In genomic region chr17:50057521-50057991, GRCh38 we compare ENCODE assay signal across 9 cellular contexts. TPM values are rescaled to one million over a fixed set of nuclear protein-coding genes. Genes with fewer than 3 reads are reported as not detected.
A peak's percentile ranks its signal among the peaks of the same experiment; 100 is the strongest.
DNase-seq lines count a peak whose midpoint lies in the region; ATAC-seq, FAIRE-seq and TF ChIP-seq lines count a peak whose summit lies in the region.
"Had no signal": no experiment of that assay in that cellular context is flagged by ENCODE, and none has a peak within 500 bp of the region (broad histone marks: within the 10 kb centered on the region; RNA-seq: fewer than 3 reads in every experiment).

No MANE protein-coding gene starts in this region.

- H3K27ac Mint-ChIP-seq in activated CD8-positive, alpha-beta memory T cell treated with anti-CD3 and anti-CD28 coated beads, Interleukin-2, amount 10 ng/mL, durations not matched to agents 7 days and 5 days, result no peak overlapping the region
- no peak overlapping the region for H3K27ac Mint-ChIP-seq in memory B cell

- no peaks in the 10 kb centered on the region for H3K27me3 ChIP-seq in GM12878 (replicated peaks in 1 of 2; ENCODE audit: control insufficient read depth in 2 of 2, insufficient read depth in 2 of 2, low read length in 1 of 2)
- H3K27me3 ChIP-seq in tibial artery, result no peaks in the 10 kb centered on the region
- peaks cover 24% of the 10 kb centered on the region for H3K27me3 ChIP-seq in A673 (replicated peaks; ENCODE audit: insufficient read depth, low read depth, low read length, poor library complexity)

- H3K79me2 ChIP-seq in GM12878 (ENCODE audit: control insufficient read depth, insufficient read depth, low read length), result no peaks in the 10 kb centered on the region

- H3K36me3 ChIP-seq in GM12878 (ENCODE audit: control insufficient read depth in 2 of 2, insufficient read depth in 2 of 2, low read length in 1 of 2) (no peaks in the 10 kb centered on the region), tibial artery (no peaks in the 10 kb centered on the region), A673 (ENCODE audit: insufficient read depth, low read length, poor library complexity, severe bottlenecking) (no peaks in the 10 kb centered on the region)

- FAIRE-seq in GM12878 (lab: Jason Lieb, UNC), result no peak
- FAIRE-seq: K562 had no signal

- peak overlapping the region; percentile 84 for H3K4me3 Mint-ChIP-seq in activated CD8-positive, alpha-beta memory T cell treated with anti-CD3 and anti-CD28 coated beads, Interleukin-2, amount 10 ng/mL, durations not matched to agents 7 days and 5 days
- H3K4me3 Mint-ChIP-seq in memory B cell, result peak overlapping the region; percentile 95

- TF ChIP-seq CTCF in GM12878 (IDR thresholded peaks at IDR 0.05 in 2 of 3, conservative IDR thresholded peaks at IDR 0.05 in 1 of 3; ENCODE audit: control insufficient read depth in 2 of 3, extremely low read depth in 1 of 3, insufficient read depth in 1 of 3, low read depth in 3 of 3, low read length in 3 of 3) (no peak), tibial artery (IDR thresholded peaks at IDR 0.05) (no peak), A673 (conservative IDR thresholded peaks at IDR 0.05; ENCODE audit: low read depth, low read length) (no peak)

- no peak for TF ChIP-seq EP300 in GM12878 (IDR thresholded peaks at IDR 0.05; ENCODE audit: borderline replicate concordance in 1 of 2, control insufficient read depth in 1 of 2, low read depth in 2 of 2, low read length in 2 of 2)

- H2AFZ ChIP-seq in GM12878 (ENCODE audit: control insufficient read depth, low read depth, low read length), result no peak overlapping the region

- H4K20me1 ChIP-seq in GM12878 (ENCODE audit: control insufficient read depth, insufficient read depth), result no peaks in the 10 kb centered on the region

- POLR2A ChIA-PET in GM12878 (lab: Charles Lee), result no interaction called here
- POLR2A ChIA-PET in A673 (lab: Charles Lee; ENCODE audit: low non-redundant PET), result no interaction called here

- H3K27ac ChIP-seq in GM12878 (ENCODE audit: control insufficient read depth, insufficient read depth) (no peak overlapping the region), tibial artery (peak overlapping the region; percentile 97 to 99), A673 (ENCODE audit: low read depth, low read length, poor library complexity, severe bottlenecking) (no peak overlapping the region)

- H3K9ac ChIP-seq in GM12878 (ENCODE audit: control insufficient read depth, insufficient read depth, low read length), result no peak overlapping the region

- peak overlapping the region; percentile 90; the same call in 1 of the 2 replicates for H3K4me3 ChIP-seq in GM12878
- H3K4me3 ChIP-seq in tibial artery, result peak overlapping the region; percentile 88 to 95
- no peak overlapping the region for H3K4me3 ChIP-seq in A673 (ENCODE audit: low read depth, low read length, poor library complexity, severe bottlenecking)
- H3K4me3 ChIP-seq: K562 had no signal

- H3K9me3 ChIP-seq in GM12878 (replicated peaks; ENCODE audit: control insufficient read depth, insufficient read depth, low read length), result no peaks in the 10 kb centered on the region
- no peaks in the 10 kb centered on the region for H3K9me3 ChIP-seq in tibial artery
- H3K9me3 ChIP-seq in A673 (ENCODE audit: low read depth, low read length, poor library complexity, severe bottlenecking), result no peaks in the 10 kb centered on the region

- TF ChIP-seq POLR2A in GM12878 (IDR thresholded peaks at IDR 0.05; ENCODE audit: low read depth, low read length), result no peak

- no peak for ATAC-seq in activated CD8-positive, alpha-beta memory T cell treated with anti-CD3 and anti-CD28 coated beads, Interleukin-2, amount 10 ng/mL, durations not matched to agents 7 days and 5 days
- ATAC-seq in GM12878, result no peak
- ATAC-seq in memory B cell (ENCODE audit: low read depth), result no peak
- ATAC-seq in HG02798 (IDR thresholded peaks at IDR 0.05; ENCODE audit: poor library complexity, unreplicated experiment), result no peak

- no peaks in the 10 kb centered on the region for H3K9me3 Mint-ChIP-seq in activated CD8-positive, alpha-beta memory T cell treated with anti-CD3 and anti-CD28 coated beads, Interleukin-2, amount 10 ng/mL, durations not matched to agents 7 days and 5 days (ENCODE audit: low read depth)
- no peaks in the 10 kb centered on the region for H3K9me3 Mint-ChIP-seq in memory B cell

- 96% methylated on average over 9 of the region's 9 CpGs for WGBS in GM12878 (ENCODE audit: insufficient coverage, insufficient replicate concordance, low lambda C conversion rate, missing lambda C conversion rate)

- peaks cover 2% of the 10 kb centered on the region for H3K36me3 Mint-ChIP-seq in activated CD8-positive, alpha-beta memory T cell treated with anti-CD3 and anti-CD28 coated beads, Interleukin-2, amount 10 ng/mL, durations not matched to agents 7 days and 5 days
- no peaks in the 10 kb centered on the region for H3K36me3 Mint-ChIP-seq in memory B cell

- in situ Hi-C loops in GM12878 (cut with MboI), result no loop called here

- intact Hi-C loops in GM12878 (cut with micrococcal nuclease; ENCODE audit: unreplicated experiment) (loop anchor here (2.0 kb wide), 1 partner anchor 37 kb away; the partner anchor contains the start of gene PDK2), tibial artery (cut with DNase I; ENCODE audit: low total_unique reads) (no loop called here), A673 (cut with micrococcal nuclease; ENCODE audit: unreplicated experiment) (no loop called here)

- SMC1A ChIA-PET in GM12878 (lab: Charles Lee; ENCODE audit: uncharacterized antibody, unreplicated experiment), result interaction anchor here (0.9 to 3.1 kb wide), 5 partner anchors 25 to 60 kb away, joined by 3 to 7 read pairs (median 4); partner anchors contain the start of gene PDK2

- RAD21 ChIA-PET in GM12878 (lab: Charles Lee; ENCODE audit: unreplicated experiment), result interaction anchor here (1.6 kb wide), 1 partner anchor 30 kb away, joined by 7 read pairs; no protein-coding TSS in a partner anchor

- CTCF ChIA-PET in activated CD8-positive, alpha-beta memory T cell treated with anti-CD3 and anti-CD28 coated beads, Interleukin-2, amount 10 ng/mL, durations not matched to agents 7 days and 5 days (lab: Charles Lee), result interaction anchor here (1.1 to 7.3 kb wide), 10 partner anchors 9 to 501 kb away, joined by 3 to 65 read pairs (median 12); partner anchors contain the start of gene PDK2
- CTCF ChIA-PET in GM12878 (lab: Yijun Ruan, JAX) (interaction anchor here (1.0 to 6.4 kb wide), 9 partner anchors 9 to 196 kb away, joined by 3 to 38 read pairs (median 9); partner anchors contain the start of gene PDK2), A673 (lab: Charles Lee) (interaction anchor here (1.0 kb wide), 2 partner anchors 37 to 59 kb away, joined by 3 to 5 read pairs; no protein-coding TSS in a partner anchor)

- BruUV-seq in GM12878 (replicated peaks; lab: Mats Ljungman, UMichigan), result no TSS peak
- BruUV-seq in A673 (replicated peaks; lab: Mats Ljungman, UMichigan), result no TSS peak

- H3K4me1 Mint-ChIP-seq in activated CD8-positive, alpha-beta memory T cell treated with anti-CD3 and anti-CD28 coated beads, Interleukin-2, amount 10 ng/mL, durations not matched to agents 7 days and 5 days, result peaks cover 19% of the 10 kb centered on the region
- peaks cover 21% of the 10 kb centered on the region for H3K4me1 Mint-ChIP-seq in memory B cell

- H3K4me2 ChIP-seq in GM12878 (ENCODE audit: control insufficient read depth, insufficient read depth), result peak overlapping the region; percentile 97

- peaks cover 5% of the 10 kb centered on the region; the same call in 1 of the 2 replicates for H3K4me1 ChIP-seq in GM12878 (ENCODE audit: control insufficient read depth, insufficient read depth, low read length)
- H3K4me1 ChIP-seq in tibial artery, result peaks cover 0 to 81% (median 68%) of the 10 kb centered on the region in 4 donors
- peaks cover 4% of the 10 kb centered on the region for H3K4me1 ChIP-seq in A673 (ENCODE audit: insufficient read depth, low read length, poor library complexity, severe bottlenecking)

- no peak for TF ChIP-seq RAD21 in GM12878 (IDR thresholded peaks at IDR 0.05; ENCODE audit: insufficient read depth, low read depth, low read length)

- no peak for DNase-seq in activated CD8-positive, alpha-beta memory T cell treated with anti-CD3 and anti-CD28 coated beads, Interleukin-2, amount 10 ng/mL, durations not matched to agents 7 days and 5 days
- DNase-seq in activated CD8-positive, alpha-beta memory T cell treated with anti-CD3 and anti-CD28 coated beads, Interleukin-2, amount 50 U/mL, for 48 hours, result no peak
- DNase-seq in GM12878 (ENCODE audit: low read depth, low spot score), result no peak
- no peak for DNase-seq in memory B cell (ENCODE audit: low spot score in 2 of 2)
- no peak for DNase-seq in tibial artery
- DNase-seq in A673 (ENCODE audit: low spot score), result no peak
- DNase-seq in occipital lobe (lab: John Stamatoyannopoulos, UW), result no peak

- peaks cover 7% of the 10 kb centered on the region for H3K27me3 Mint-ChIP-seq in activated CD8-positive, alpha-beta memory T cell treated with anti-CD3 and anti-CD28 coated beads, Interleukin-2, amount 10 ng/mL, durations not matched to agents 7 days and 5 days
- H3K27me3 Mint-ChIP-seq in memory B cell, result peaks cover 2% of the 10 kb centered on the region

RNA-seq across cellular contexts. Expression of gene ITGA3, which starts 1.6 kb away (rescaled TPM):
- total RNA-seq in activated CD8-positive, alpha-beta memory T cell treated with anti-CD3 and anti-CD28 coated beads, Interleukin-2, amount 10 ng/mL, durations not matched to agents 7 days and 5 days, result 10 to 100 TPM; 10.3 to 11.3 TPM
- 22.3 and 23.3 TPM in 2 replicates for total RNA-seq in GM12878 (2013; cell fraction: nucleolus; rRNA removed)
- total RNA-seq in GM12878 (2014; rRNA removed), result 10.3 and 13.4 TPM in 2 replicates
- 6.6 and 6.9 TPM in 2 replicates for total RNA-seq in GM12878 (2014; rRNA removed; fragmentation: Illumina TruSeq; extraction: Trizol)
- total RNA-seq in GM12878 (2021), result 12.5 and 14.3 TPM in 2 replicates
- 1.8 TPM for polyA plus RNA-seq in GM12878 (2011; ENCODE audit: low read depth)
- 4.3 and 6.9 TPM in 2 replicates for polyA plus RNA-seq in GM12878 (2011; rRNA removed)
- polyA plus RNA-seq in GM12878 (2011; cell fraction: cytosol; rRNA removed), result 10.9 and 12.4 TPM in 2 replicates
- 28.4 and 35.6 TPM in 2 replicates for polyA plus RNA-seq in GM12878 (2011; cell fraction: nucleus; rRNA removed)
- 3.0 and 3.2 TPM in 2 replicates for polyA plus RNA-seq in GM12878 (2012)
- polyA plus RNA-seq in GM12878 (2014; fragmentation: Illumina TruSeq; extraction: Trizol), result 3.8 and 6.6 TPM in 2 replicates
- under 1 TPM; 0.29 to 0.86 TPM for polyA plus RNA-seq in GM12878 (2014; fragmentation: Nextera tagmentation; extraction: Ambion mirVana)
- 7.1 and 10.5 TPM in 2 replicates for polyA plus RNA-seq in GM12878 (2014; rRNA removed)
- 1 to 10 TPM; 4.0 to 4.6 TPM for polyA plus RNA-seq in GM12878 (2016; fragmentation: Nextera tagmentation; extraction: Ambion mirVana)
- polyA minus RNA-seq in GM12878 (2011; rRNA and poly(A)+ RNA removed), result 15.2 and 22.9 TPM in 2 replicates
- polyA minus RNA-seq in GM12878 (2011; cell fraction: cytosol; rRNA and poly(A)+ RNA removed), result 12.0 and 17.7 TPM in 2 replicates
- 20.2 and 36.4 TPM in 2 replicates for polyA minus RNA-seq in GM12878 (2011; cell fraction: nucleus; rRNA and poly(A)+ RNA removed)
- 1.4 and 3.3 TPM in 2 replicates for total RNA-seq in A673 (2021)
- 23.2 TPM for total RNA-seq in occipital lobe

RNA-seq across cellular contexts. Expression of gene PDK2, which starts 37.6 kb away (rescaled TPM):
- 10 to 100 TPM; 13.6 to 20.9 TPM for total RNA-seq in activated CD8-positive, alpha-beta memory T cell treated with anti-CD3 and anti-CD28 coated beads, Interleukin-2, amount 10 ng/mL, durations not matched to agents 7 days and 5 days
- total RNA-seq in GM12878 (2013; cell fraction: nucleolus; rRNA removed), result 16.9 and 18.0 TPM in 2 replicates
- 9.7 and 12.3 TPM in 2 replicates for total RNA-seq in GM12878 (2014; rRNA removed)
- total RNA-seq in GM12878 (2014; rRNA removed; fragmentation: Illumina TruSeq; extraction: Trizol), result 6.5 and 8.6 TPM in 2 replicates
- 14.2 and 16.1 TPM in 2 replicates for total RNA-seq in GM12878 (2021)
- 4.5 TPM for polyA plus RNA-seq in GM12878 (2011; ENCODE audit: low read depth)
- polyA plus RNA-seq in GM12878 (2011; rRNA removed), result 8.8 and 22.6 TPM in 2 replicates
- 33.3 and 38.8 TPM in 2 replicates for polyA plus RNA-seq in GM12878 (2011; cell fraction: cytosol; rRNA removed)
- polyA plus RNA-seq in GM12878 (2011; cell fraction: nucleus; rRNA removed), result 92.2 and 108 TPM in 2 replicates
- 9.1 and 10.7 TPM in 2 replicates for polyA plus RNA-seq in GM12878 (2012)
- polyA plus RNA-seq in GM12878 (2014; fragmentation: Illumina TruSeq; extraction: Trizol), result 9.8 and 12.3 TPM in 2 replicates
- 1 to 10 TPM in 1 of 2 experiments, under 1 TPM in 1; 0.98 to 1.2 TPM for polyA plus RNA-seq in GM12878 (2014; fragmentation: Nextera tagmentation; extraction: Ambion mirVana)
- 9.6 and 16.0 TPM in 2 replicates for polyA plus RNA-seq in GM12878 (2014; rRNA removed)
- polyA plus RNA-seq in GM12878 (2016; fragmentation: Nextera tagmentation; extraction: Ambion mirVana), result 10 to 100 TPM; 17.5 to 20.2 TPM
- polyA minus RNA-seq in GM12878 (2011; rRNA and poly(A)+ RNA removed), result 22.7 and 37.5 TPM in 2 replicates
- 9.5 and 15.8 TPM in 2 replicates for polyA minus RNA-seq in GM12878 (2011; cell fraction: cytosol; rRNA and poly(A)+ RNA removed)
- 16.0 and 35.1 TPM in 2 replicates for polyA minus RNA-seq in GM12878 (2011; cell fraction: nucleus; rRNA and poly(A)+ RNA removed)
- total RNA-seq in A673 (2021), result 20.4 and 31.6 TPM in 2 replicates
- total RNA-seq in occipital lobe, result 9.0 TPM

Comparison
In these comparisons a context has a peak if more than half of its experiments do, and no peak if none do; other contexts are left out.
1. H3K27ac ChIP-seq: peak in tibial artery (2 of 2); none in GM12878 (single experiment) and A673 (single experiment).